Comparison of ENCODE assay signal across 11 cellular contexts in genomic region chr3:139302084-139302800, GRCh38. TPM values are rescaled to one million over a fixed set of nuclear protein-coding genes. Genes with fewer than 3 reads are reported as not detected.
DNase-seq lines count a peak whose midpoint lies in the region; ATAC-seq and TF ChIP-seq lines count a peak whose summit lies in the region.
"Had no signal": no experiment of that assay in that cellular context is flagged by ENCODE, and none has a peak within 500 bp of the region (broad histone marks: within the 10 kb centered on the region; RNA-seq: fewer than 3 reads in every experiment).

No MANE protein-coding gene starts in this region.

- no peak overlapping the region for H3K27ac Mint-ChIP-seq in CD4-positive, alpha-beta T cell
- no peak overlapping the region for H3K27ac Mint-ChIP-seq in immature natural killer cell
- H3K27ac Mint-ChIP-seq: brain had no signal

- in situ Hi-C loops in SK-MEL-5 (cut with HindIII; ENCODE audit: low pct_unique_long_range_greater_than_20kb, low sequenced_read_pairs), result no loop called here

- POLR2A ChIA-PET in CD4-positive, alpha-beta T cell (lab: Charles Lee), result no interaction called here

- H3K27me3 Mint-ChIP-seq in CD4-positive, alpha-beta T cell, result peaks cover 4% of the 10 kb centered on the region
- H3K27me3 Mint-ChIP-seq in immature natural killer cell (ENCODE audit: low read depth in 3 of 3), result peaks cover 0 to 5% (median under 1%) of the 10 kb centered on the region in 3 donors

- no peaks in the 10 kb centered on the region for H3K4me1 Mint-ChIP-seq in CD4-positive, alpha-beta T cell (ENCODE audit: low read depth)
- peaks cover 7 to 9% of the 10 kb centered on the region in 2 donors for H3K4me1 Mint-ChIP-seq in immature natural killer cell

- no peak overlapping the region for H3K27ac ChIP-seq in CD4-positive, alpha-beta T cell (ENCODE audit: low read depth, low read length)
- H3K27ac ChIP-seq: HL-60, SK-N-MC had no signal

- no peaks in the 10 kb centered on the region for H3K9me3 ChIP-seq in CD4-positive, alpha-beta T cell (ENCODE audit: control insufficient read depth, low read length)

- CTCF ChIA-PET in CD4-positive, alpha-beta T cell (lab: Charles Lee), result no interaction called here

- intact Hi-C loops in CD4-positive, alpha-beta T cell (cut with DNase I, micrococcal nuclease), result no loop called here

- H3K27me3 ChIP-seq in CD4-positive, alpha-beta T cell (ENCODE audit: control insufficient read depth, insufficient read depth, low read length), result no peaks in the 10 kb centered on the region

- ATAC-seq in CD4-positive, alpha-beta T cell (ENCODE audit: poor library complexity), result no peak

- no peaks in the 10 kb centered on the region for H3K36me3 Mint-ChIP-seq in CD4-positive, alpha-beta T cell (ENCODE audit: low read depth)
- no peaks in the 10 kb centered on the region for H3K36me3 Mint-ChIP-seq in immature natural killer cell
- H3K36me3 Mint-ChIP-seq: brain had no signal

- H3K4me3 ChIP-seq in fibroblast of villous mesenchyme (ENCODE audit: low read depth, low read length) (no peak overlapping the region), skeletal muscle cell (ENCODE audit: low read depth, low read length) (no peak overlapping the region)
- H3K4me3 ChIP-seq: SK-N-MC had no signal

- no peaks in the 10 kb centered on the region for H3K9me3 Mint-ChIP-seq in CD4-positive, alpha-beta T cell
- no peaks in the 10 kb centered on the region for H3K9me3 Mint-ChIP-seq in immature natural killer cell
- H3K9me3 Mint-ChIP-seq: brain had no signal

- TF ChIP-seq CTCF in fibroblast of villous mesenchyme (IDR thresholded peaks at IDR 0.05; ENCODE audit: insufficient read depth, low read depth, low read length), result no peak
- TF ChIP-seq CTCF in CD4-positive, alpha-beta T cell (IDR thresholded peaks at IDR 0.05), result no peak

- no peak overlapping the region for H3K4me3 Mint-ChIP-seq in CD4-positive, alpha-beta T cell
- H3K4me3 Mint-ChIP-seq in immature natural killer cell, result no peak overlapping the region
- H3K4me3 Mint-ChIP-seq: brain had no signal

- DNase-seq in HCEC 1CT (peak; percentile 99), SK-MEL-5 (ENCODE audit: low read depth, low spot score) (peak; percentile 74), fibroblast of villous mesenchyme (ENCODE audit: low read depth) (peak; percentile 99), skeletal muscle cell (ENCODE audit: low read depth) (peak; percentile 93), NCI-H128 (lab: John Stamatoyannopoulos, UW; ENCODE audit: unreplicated experiment) (no peak), immature natural killer cell (no peak)
- no peak for DNase-seq in stimulated activated CD4-positive, alpha-beta T cell treated with anti-CD3 and anti-CD28 coated beads, Interleukin-4, amount 100 ng/mL, for 4 hours
- no peak for DNase-seq in CD4-positive, alpha-beta T cell

RNA-seq across cellular contexts. Expression of gene MRPS22, which starts 41.6 kb away (rescaled TPM):
- 129 and 177 TPM in 2 replicates for total RNA-seq in SK-MEL-5 (2014; rRNA removed; shearing (Covaris generic))
- 74.0 and 86.4 TPM in 2 replicates for polyA plus RNA-seq in SK-MEL-5 (2015; cell fraction: cytosol; rRNA removed)
- 72.9 and 79.6 TPM in 2 replicates for polyA plus RNA-seq in SK-MEL-5 (2015; cell fraction: nucleus; rRNA removed)
- 89.8 and 98.2 TPM in 2 replicates for total RNA-seq in fibroblast of villous mesenchyme
- 10 to 100 TPM; 39.6 to 42.6 TPM for total RNA-seq in CD4-positive, alpha-beta T cell
- polyA plus RNA-seq in immature natural killer cell, result 10 to 100 TPM; 31.5 to 43.7 (median 39.1) TPM

Comparison
In these comparisons a context has a peak if more than half of its experiments do, and no peak if none do; other contexts are left out.
1. DNase-seq: peak in HCEC 1CT (single experiment), SK-MEL-5 (single experiment), fibroblast of villous mesenchyme (single experiment) and skeletal muscle cell (single experiment); none in NCI-H128 (single experiment), stimulated activated CD4-positive, alpha-beta T cell treated with anti-CD3 and anti-CD28 coated beads, Interleukin-4, amount 100 ng/mL, for 4 hours (0 of 2), CD4-positive, alpha-beta T cell (0 of 10) and immature natural killer cell (0 of 3).